3 cellular contexts compared by ENCODE assay signal in the genomic region with DNA sequence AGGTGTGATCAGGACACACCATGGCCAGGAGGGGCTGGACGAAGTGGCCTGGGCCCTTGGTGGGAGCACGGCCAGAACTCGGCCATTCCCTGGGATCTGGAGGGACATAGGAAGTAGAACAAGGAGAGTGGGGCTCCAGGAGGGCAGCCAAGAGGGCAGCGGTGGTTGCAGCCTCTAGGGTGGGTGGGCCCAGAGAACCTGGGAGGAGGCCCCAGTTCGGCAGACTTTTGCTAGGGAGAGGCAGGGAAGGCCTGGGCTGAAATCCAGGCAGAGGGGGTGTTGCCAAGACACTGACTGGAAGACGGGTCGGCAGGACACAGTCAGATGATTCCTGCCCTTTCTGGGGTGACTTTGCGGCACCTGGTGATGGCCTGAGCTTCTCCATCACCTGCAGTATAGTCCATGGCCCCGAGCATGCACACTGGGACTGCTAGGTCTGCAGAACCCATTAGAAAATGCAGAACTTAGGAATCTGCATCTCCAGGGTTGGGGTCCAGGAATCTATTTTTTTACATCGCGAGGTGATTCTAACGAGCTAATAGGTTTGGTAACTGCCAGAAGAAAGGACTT.
TF ChIP-seq lines count a peak whose summit lies in the region.

No MANE protein-coding gene starts in this region.

TF ChIP-seq in SK-N-SH, 30 proteins besides CTCF, POLR2A, EP300 and RAD21 (continued from another document and continues in another):
- TF ChIP-seq, protein P1, sequence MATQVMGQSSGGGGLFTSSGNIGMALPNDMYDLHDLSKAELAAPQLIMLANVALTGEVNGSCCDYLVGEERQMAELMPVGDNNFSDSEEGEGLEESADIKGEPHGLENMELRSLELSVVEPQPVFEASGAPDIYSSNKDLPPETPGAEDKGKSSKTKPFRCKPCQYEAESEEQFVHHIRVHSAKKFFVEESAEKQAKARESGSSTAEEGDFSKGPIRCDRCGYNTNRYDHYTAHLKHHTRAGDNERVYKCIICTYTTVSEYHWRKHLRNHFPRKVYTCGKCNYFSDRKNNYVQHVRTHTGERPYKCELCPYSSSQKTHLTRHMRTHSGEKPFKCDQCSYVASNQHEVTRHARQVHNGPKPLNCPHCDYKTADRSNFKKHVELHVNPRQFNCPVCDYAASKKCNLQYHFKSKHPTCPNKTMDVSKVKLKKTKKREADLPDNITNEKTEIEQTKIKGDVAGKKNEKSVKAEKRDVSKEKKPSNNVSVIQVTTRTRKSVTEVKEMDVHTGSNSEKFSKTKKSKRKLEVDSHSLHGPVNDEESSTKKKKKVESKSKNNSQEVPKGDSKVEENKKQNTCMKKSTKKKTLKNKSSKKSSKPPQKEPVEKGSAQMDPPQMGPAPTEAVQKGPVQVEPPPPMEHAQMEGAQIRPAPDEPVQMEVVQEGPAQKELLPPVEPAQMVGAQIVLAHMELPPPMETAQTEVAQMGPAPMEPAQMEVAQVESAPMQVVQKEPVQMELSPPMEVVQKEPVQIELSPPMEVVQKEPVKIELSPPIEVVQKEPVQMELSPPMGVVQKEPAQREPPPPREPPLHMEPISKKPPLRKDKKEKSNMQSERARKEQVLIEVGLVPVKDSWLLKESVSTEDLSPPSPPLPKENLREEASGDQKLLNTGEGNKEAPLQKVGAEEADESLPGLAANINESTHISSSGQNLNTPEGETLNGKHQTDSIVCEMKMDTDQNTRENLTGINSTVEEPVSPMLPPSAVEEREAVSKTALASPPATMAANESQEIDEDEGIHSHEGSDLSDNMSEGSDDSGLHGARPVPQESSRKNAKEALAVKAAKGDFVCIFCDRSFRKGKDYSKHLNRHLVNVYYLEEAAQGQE (IDR thresholded peaks at IDR 0.05; ENCODE audit: low read depth, low read length) = no peak
- TF ChIP-seq POLR2AphosphoS5 (IDR thresholded peaks at IDR 0.05; ENCODE audit: low read depth, low read length) (no peak), GATA2 (CRISPR knock-in tag; IDR thresholded peaks at IDR 0.05) (no peak), CHD2 (IDR thresholded peaks at IDR 0.05; ENCODE audit: low read length, partially characterized antibody) (no peak), MXI1 (IDR thresholded peaks at IDR 0.05; ENCODE audit: low read depth, low read length) (no peak), JUND (IDR thresholded peaks at IDR 0.05) (no peak), SMC3 (IDR thresholded peaks at IDR 0.05; ENCODE audit: low read depth, low read length) (no peak)
- TF ChIP-seq, protein P2, sequence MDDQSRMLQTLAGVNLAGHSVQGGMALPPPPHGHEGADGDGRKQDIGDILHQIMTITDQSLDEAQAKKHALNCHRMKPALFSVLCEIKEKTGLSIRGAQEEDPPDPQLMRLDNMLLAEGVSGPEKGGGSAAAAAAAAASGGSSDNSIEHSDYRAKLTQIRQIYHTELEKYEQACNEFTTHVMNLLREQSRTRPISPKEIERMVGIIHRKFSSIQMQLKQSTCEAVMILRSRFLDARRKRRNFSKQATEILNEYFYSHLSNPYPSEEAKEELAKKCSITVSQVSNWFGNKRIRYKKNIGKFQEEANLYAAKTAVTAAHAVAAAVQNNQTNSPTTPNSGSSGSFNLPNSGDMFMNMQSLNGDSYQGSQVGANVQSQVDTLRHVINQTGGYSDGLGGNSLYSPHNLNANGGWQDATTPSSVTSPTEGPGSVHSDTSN (IDR thresholded peaks at IDR 0.05) = no peak
- TF ChIP-seq, protein P3, sequence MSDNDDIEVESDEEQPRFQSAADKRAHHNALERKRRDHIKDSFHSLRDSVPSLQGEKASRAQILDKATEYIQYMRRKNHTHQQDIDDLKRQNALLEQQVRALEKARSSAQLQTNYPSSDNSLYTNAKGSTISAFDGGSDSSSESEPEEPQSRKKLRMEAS (IDR thresholded peaks at IDR 0.05; ENCODE audit: low read depth) = no peak
- TF ChIP-seq, protein P4, sequence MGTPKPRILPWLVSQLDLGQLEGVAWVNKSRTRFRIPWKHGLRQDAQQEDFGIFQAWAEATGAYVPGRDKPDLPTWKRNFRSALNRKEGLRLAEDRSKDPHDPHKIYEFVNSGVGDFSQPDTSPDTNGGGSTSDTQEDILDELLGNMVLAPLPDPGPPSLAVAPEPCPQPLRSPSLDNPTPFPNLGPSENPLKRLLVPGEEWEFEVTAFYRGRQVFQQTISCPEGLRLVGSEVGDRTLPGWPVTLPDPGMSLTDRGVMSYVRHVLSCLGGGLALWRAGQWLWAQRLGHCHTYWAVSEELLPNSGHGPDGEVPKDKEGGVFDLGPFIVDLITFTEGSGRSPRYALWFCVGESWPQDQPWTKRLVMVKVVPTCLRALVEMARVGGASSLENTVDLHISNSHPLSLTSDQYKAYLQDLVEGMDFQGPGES (IDR thresholded peaks at IDR 0.05; ENCODE audit: low read depth, low read length) = no peak

TF ChIP-seq in SK-N-SH treated with all-trans-retinoic acid at 6 μM for 48 hours, 23 proteins besides CTCF, POLR2A, EP300 and RAD21 (continued from another document):
- TF ChIP-seq, protein P5, sequence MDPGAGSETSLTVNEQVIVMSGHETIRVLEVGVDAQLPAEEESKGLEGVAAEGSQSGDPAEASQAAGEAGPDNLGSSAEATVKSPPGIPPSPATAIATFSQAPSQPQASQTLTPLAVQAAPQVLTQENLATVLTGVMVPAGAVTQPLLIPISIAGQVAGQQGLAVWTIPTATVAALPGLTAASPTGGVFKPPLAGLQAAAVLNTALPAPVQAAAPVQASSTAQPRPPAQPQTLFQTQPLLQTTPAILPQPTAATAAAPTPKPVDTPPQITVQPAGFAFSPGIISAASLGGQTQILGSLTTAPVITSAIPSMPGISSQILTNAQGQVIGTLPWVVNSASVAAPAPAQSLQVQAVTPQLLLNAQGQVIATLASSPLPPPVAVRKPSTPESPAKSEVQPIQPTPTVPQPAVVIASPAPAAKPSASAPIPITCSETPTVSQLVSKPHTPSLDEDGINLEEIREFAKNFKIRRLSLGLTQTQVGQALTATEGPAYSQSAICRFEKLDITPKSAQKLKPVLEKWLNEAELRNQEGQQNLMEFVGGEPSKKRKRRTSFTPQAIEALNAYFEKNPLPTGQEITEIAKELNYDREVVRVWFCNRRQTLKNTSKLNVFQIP (CRISPR knock-in tag; IDR thresholded peaks at IDR 0.05; ENCODE audit: borderline replicate concordance, low read depth) = no peak
- TF ChIP-seq TOX (CRISPR knock-in tag; IDR thresholded peaks at IDR 0.05; ENCODE audit: borderline replicate concordance) (no peak), ESRRG (CRISPR knock-in tag; IDR thresholded peaks at IDR 0.05) (no peak), ISL1 (CRISPR knock-in tag; IDR thresholded peaks at IDR 0.05) (no peak), CSDC2 (CRISPR knock-in tag; IDR thresholded peaks at IDR 0.05) (no peak)
- TF ChIP-seq, protein P6, sequence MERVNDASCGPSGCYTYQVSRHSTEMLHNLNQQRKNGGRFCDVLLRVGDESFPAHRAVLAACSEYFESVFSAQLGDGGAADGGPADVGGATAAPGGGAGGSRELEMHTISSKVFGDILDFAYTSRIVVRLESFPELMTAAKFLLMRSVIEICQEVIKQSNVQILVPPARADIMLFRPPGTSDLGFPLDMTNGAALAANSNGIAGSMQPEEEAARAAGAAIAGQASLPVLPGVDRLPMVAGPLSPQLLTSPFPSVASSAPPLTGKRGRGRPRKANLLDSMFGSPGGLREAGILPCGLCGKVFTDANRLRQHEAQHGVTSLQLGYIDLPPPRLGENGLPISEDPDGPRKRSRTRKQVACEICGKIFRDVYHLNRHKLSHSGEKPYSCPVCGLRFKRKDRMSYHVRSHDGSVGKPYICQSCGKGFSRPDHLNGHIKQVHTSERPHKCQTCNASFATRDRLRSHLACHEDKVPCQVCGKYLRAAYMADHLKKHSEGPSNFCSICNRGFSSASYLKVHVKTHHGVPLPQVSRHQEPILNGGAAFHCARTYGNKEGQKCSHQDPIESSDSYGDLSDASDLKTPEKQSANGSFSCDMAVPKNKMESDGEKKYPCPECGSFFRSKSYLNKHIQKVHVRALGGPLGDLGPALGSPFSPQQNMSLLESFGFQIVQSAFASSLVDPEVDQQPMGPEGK (CRISPR knock-in tag; IDR thresholded peaks at IDR 0.05; ENCODE audit: borderline replicate concordance) = no peak

TF ChIP-seq in IMR-90, 13 proteins besides CTCF, POLR2A, EP300 and RAD21 (continued from another document):
- TF ChIP-seq, protein P7, sequence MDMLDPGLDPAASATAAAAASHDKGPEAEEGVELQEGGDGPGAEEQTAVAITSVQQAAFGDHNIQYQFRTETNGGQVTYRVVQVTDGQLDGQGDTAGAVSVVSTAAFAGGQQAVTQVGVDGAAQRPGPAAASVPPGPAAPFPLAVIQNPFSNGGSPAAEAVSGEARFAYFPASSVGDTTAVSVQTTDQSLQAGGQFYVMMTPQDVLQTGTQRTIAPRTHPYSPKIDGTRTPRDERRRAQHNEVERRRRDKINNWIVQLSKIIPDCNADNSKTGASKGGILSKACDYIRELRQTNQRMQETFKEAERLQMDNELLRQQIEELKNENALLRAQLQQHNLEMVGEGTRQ (IDR thresholded peaks at IDR 0.05; ENCODE audit: low read depth, low read length) = no peak
- TF ChIP-seq MAZ (IDR thresholded peaks at IDR 0.05; ENCODE audit: borderline replicate concordance, low read depth, low read length) (no peak), RCOR1 (IDR thresholded peaks at IDR 0.05; ENCODE audit: insufficient replicate concordance, low read length) (no peak), RFX5 (IDR thresholded peaks at IDR 0.05; ENCODE audit: low read depth, low read length) (no peak), SMC3 (IDR thresholded peaks at IDR 0.05; ENCODE audit: low read depth, low read length) (no peak), MAFK (IDR thresholded peaks at IDR 0.05; ENCODE audit: low read depth, low read length) (no peak), FOS (IDR thresholded peaks at IDR 0.05; ENCODE audit: low read depth, low read length) (no peak), BHLHE40 (IDR thresholded peaks at IDR 0.05; ENCODE audit: low read depth, low read length) (no peak)
- TF ChIP-seq, protein P8, sequence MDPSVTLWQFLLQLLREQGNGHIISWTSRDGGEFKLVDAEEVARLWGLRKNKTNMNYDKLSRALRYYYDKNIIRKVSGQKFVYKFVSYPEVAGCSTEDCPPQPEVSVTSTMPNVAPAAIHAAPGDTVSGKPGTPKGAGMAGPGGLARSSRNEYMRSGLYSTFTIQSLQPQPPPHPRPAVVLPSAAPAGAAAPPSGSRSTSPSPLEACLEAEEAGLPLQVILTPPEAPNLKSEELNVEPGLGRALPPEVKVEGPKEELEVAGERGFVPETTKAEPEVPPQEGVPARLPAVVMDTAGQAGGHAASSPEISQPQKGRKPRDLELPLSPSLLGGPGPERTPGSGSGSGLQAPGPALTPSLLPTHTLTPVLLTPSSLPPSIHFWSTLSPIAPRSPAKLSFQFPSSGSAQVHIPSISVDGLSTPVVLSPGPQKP (IDR thresholded peaks at IDR 0.05; ENCODE audit: borderline replicate concordance, low read depth, low read length) = no peak
